ENCODE assay signal across 14 cellular contexts in genomic region chr10:613661-614340, GRCh38.
DNase-seq lines count a peak whose midpoint lies in the region; ATAC-seq and TF ChIP-seq lines count a peak whose summit lies in the region.
"Had no signal": no experiment of that assay in that cellular context is flagged by ENCODE, and none has a peak within 500 bp of the region (broad histone marks: within the 10 kb centered on the region; RNA-seq: fewer than 3 reads in every experiment).

No MANE protein-coding gene starts in this region.

- H3K18ac ChIP-seq in H9 (ENCODE audit: insufficient read length, low read depth, low read length) = peak overlapping the region; percentile 41

- H3K4me3 ChIP-seq in suprapubic skin = no peak overlapping the region
- H3K4me3 ChIP-seq in effector memory CD4-positive, alpha-beta T cell (ENCODE audit: insufficient read depth, low read depth, low read length, poor library complexity, severe bottlenecking) = no peak overlapping the region
- H3K4me3 ChIP-seq: coronary artery, HAP-1 had no signal

- H3K4ac ChIP-seq in H9 (ENCODE audit: low read depth, low read length) = no peak overlapping the region

- H3K27me3 ChIP-seq in H9 (ENCODE audit: insufficient read depth, low read length) (no peaks in the 10 kb centered on the region), suprapubic skin (no peaks in the 10 kb centered on the region)
- H3K27me3 ChIP-seq in effector memory CD4-positive, alpha-beta T cell (replicated peaks; ENCODE audit: control insufficient read depth, insufficient read depth, low read length, poor library complexity, severe bottlenecking) = no peaks in the 10 kb centered on the region

- no peak overlapping the region for H2BK120ac ChIP-seq in H9 (ENCODE audit: low read depth, low read length, poor library complexity, severe bottlenecking)

- no peaks in the 10 kb centered on the region for H3K23me2 ChIP-seq in H9 (ENCODE audit: insufficient read length, low read depth, low read length, poor library complexity, severe bottlenecking)

- no peaks in the 10 kb centered on the region for H3K9me3 Mint-ChIP-seq in H9
- no peaks in the 10 kb centered on the region for H3K9me3 Mint-ChIP-seq in nephron

- DNase-seq in H9 (no peak), suprapubic skin (ENCODE audit: low spot score in 2 of 2) (no peak), NCI-H226 (no peak), NCI-H187 (lab: John Stamatoyannopoulos, UW) (no peak)
- no peak for DNase-seq in stimulated activated naive CD4-positive, alpha-beta T cell treated with Interleukin-2 at 50 U/mL for 16 hours (lab: John Stamatoyannopoulos, UW)
- no peak for DNase-seq in effector memory CD4-positive, alpha-beta T cell
- DNase-seq: activated effector memory CD4-positive, alpha-beta T cell treated with anti-CD3 and anti-CD28 coated beads, Interleukin-2, amount 50 U/mL, for 16 hours; NCI-H1436 treated with DMSO at 0.1 percent for 48 hours; stimulated activated naive B cell treated with anti-CD40 and anti-IgM and Interleukin-4, amounts not matched to agents 10 μg/mL and 1 μg/mL and 100 μg/mL, for 72 hours had no signal

- H3K27me3 Mint-ChIP-seq in H9 (ENCODE audit: low read depth) (no peaks in the 10 kb centered on the region), nephron (ENCODE audit: low read depth) (no peaks in the 10 kb centered on the region)

- no peak overlapping the region for H2BK5ac ChIP-seq in H9 (ENCODE audit: insufficient read length, low read length)

- H4K20me1 ChIP-seq in H9 (ENCODE audit: control insufficient read depth, insufficient read depth, insufficient read length) = peaks cover 2% of the 10 kb centered on the region

- H3K27ac Mint-ChIP-seq in H9 = peak overlapping the region; percentile 32 to 73 (median 68); a peak in 5 of 7 replicates
- H3K27ac Mint-ChIP-seq in nephron = peak overlapping the region; percentile 56 to 72 (median 56)
- H3K27ac Mint-ChIP-seq: stimulated activated naive B cell treated with anti-CD40 and anti-IgM and Interleukin-4, amounts not matched to agents 10 μg/mL and 1 μg/mL and 100 μg/mL, for 72 hours had no signal

- no peaks in the 10 kb centered on the region for H3K79me1 ChIP-seq in H9 (ENCODE audit: insufficient read depth, low read depth, low read length, poor library complexity, severe bottlenecking)

- no peak overlapping the region for H2BK12ac ChIP-seq in H9 (ENCODE audit: insufficient read length, low read depth, low read length)

- H3K9me3 ChIP-seq in H9 (ENCODE audit: control insufficient read depth, low read depth, low read length) = no peaks in the 10 kb centered on the region
- H3K9me3 ChIP-seq in suprapubic skin = no peaks in the 10 kb centered on the region
- no peaks in the 10 kb centered on the region for H3K9me3 ChIP-seq in effector memory CD4-positive, alpha-beta T cell (ENCODE audit: control insufficient read depth, low read length)
- H3K9me3 ChIP-seq: HAP-1 had no signal

- no peak overlapping the region for H2AK5ac ChIP-seq in H9 (ENCODE audit: insufficient read length, low read length)

- no peak for TF ChIP-seq EP300 in suprapubic skin (IDR thresholded peaks at IDR 0.05)

- peaks cover 59 to 62% of the 10 kb centered on the region in 2 experiments for H3K4me1 Mint-ChIP-seq in H9
- peaks cover 93% of the 10 kb centered on the region for H3K4me1 Mint-ChIP-seq in nephron

- H3K36me3 Mint-ChIP-seq in H9 (ENCODE audit: insufficient read depth in 1 of 3, low read depth in 3 of 3) (no peaks in the 10 kb centered on the region; a peak in 1 of 7 replicates), nephron (ENCODE audit: low read depth) (no peaks in the 10 kb centered on the region)
- H3K36me3 Mint-ChIP-seq: stimulated activated naive B cell treated with anti-CD40 and anti-IgM and Interleukin-4, amounts not matched to agents 10 μg/mL and 1 μg/mL and 100 μg/mL, for 72 hours had no signal

- H3K23ac ChIP-seq in H9 (ENCODE audit: insufficient read length, low read depth, low read length) = no peak overlapping the region

- TF ChIP-seq POLR2A in suprapubic skin (IDR thresholded peaks at IDR 0.05) = no peak

- H3K14ac ChIP-seq in H9 (ENCODE audit: insufficient read depth, low read length) = peak overlapping the region; percentile 53; the same call in 1 of the 2 replicates

- H3K27ac ChIP-seq in H9 (ENCODE audit: insufficient read length, low read depth, low read length) (no peak overlapping the region), suprapubic skin (peak overlapping the region; percentile 48)
- H3K27ac ChIP-seq in effector memory CD4-positive, alpha-beta T cell (ENCODE audit: insufficient read depth, low read length, poor library complexity, severe bottlenecking) = no peak overlapping the region
- H3K27ac ChIP-seq: epithelial cell of prostate had no signal

- no peaks in the 10 kb centered on the region for H3K36me3 ChIP-seq in suprapubic skin
- H3K36me3 ChIP-seq in effector memory CD4-positive, alpha-beta T cell (ENCODE audit: control insufficient read depth, insufficient read depth, low read length) = no peaks in the 10 kb centered on the region
- H3K36me3 ChIP-seq: HAP-1 had no signal

- H4K91ac ChIP-seq in H9 (ENCODE audit: insufficient read length, low read depth, low read length) = no peak overlapping the region

- H2AFZ ChIP-seq in H9 (ENCODE audit: low read length) = no peak overlapping the region

- H3K4me1 ChIP-seq in H9 (ENCODE audit: insufficient read depth, low read length) = peaks cover 9% of the 10 kb centered on the region; the same call in 1 of the 2 replicates
- H3K4me1 ChIP-seq in suprapubic skin = peaks cover 48% of the 10 kb centered on the region
- H3K4me1 ChIP-seq in effector memory CD4-positive, alpha-beta T cell (ENCODE audit: control insufficient read depth, insufficient read depth, low read length, poor library complexity, severe bottlenecking) = no peaks in the 10 kb centered on the region

- no peaks in the 10 kb centered on the region for H3K79me2 ChIP-seq in H9 (ENCODE audit: insufficient read depth, low read length)

- peak; percentile 17 for ATAC-seq in esophagus mucosa
- ATAC-seq: stimulated activated naive B cell treated with anti-CD40 and anti-IgM and Interleukin-4, amounts not matched to agents 10 μg/mL and 1 μg/mL and 100 μg/mL, for 72 hours had no signal

- WGBS in H9 (ENCODE audit: extremely low coverage, insufficient read length, low lambda C conversion rate) = no CpG with 5 or more reads among the region's 12 CpGs
- 51% methylated on average over 10 of the region's 12 CpGs for WGBS in suprapubic skin

- H2BK15ac ChIP-seq in H9 (ENCODE audit: low read depth, low read length) = no peak overlapping the region

- H3T11ph ChIP-seq in H9 (ENCODE audit: low read length) = no peak overlapping the region

- no peak overlapping the region for H3K4me2 ChIP-seq in H9 (ENCODE audit: insufficient read depth, insufficient read length, low read length)

- TF ChIP-seq CTCF in H9 (conservative IDR thresholded peaks at IDR 0.05) (no peak), nephron (IDR thresholded peaks at IDR 0.05; ENCODE audit: unreplicated experiment in 3 of 3) (no peak), suprapubic skin (IDR thresholded peaks at IDR 0.05) (no peak)

- no peak overlapping the region for H2BK20ac ChIP-seq in H9 (ENCODE audit: low read depth, low read length, poor library complexity, severe bottlenecking)

- H3K4me3 Mint-ChIP-seq in H9 = no peak overlapping the region; a peak in 1 of 5 replicates
- peak overlapping the region in 1 of 3 experiments; percentile 42 for H3K4me3 Mint-ChIP-seq in nephron
- H3K4me3 Mint-ChIP-seq: stimulated activated naive B cell treated with anti-CD40 and anti-IgM and Interleukin-4, amounts not matched to agents 10 μg/mL and 1 μg/mL and 100 μg/mL, for 72 hours had no signal

- no peak overlapping the region for H3K56ac ChIP-seq in H9 (ENCODE audit: insufficient read length, low read depth, low read length)

- H4K8ac ChIP-seq in H9 (replicated peaks; ENCODE audit: insufficient read length, low read depth, low read length) = no peak overlapping the region

- no peak overlapping the region for H4K5ac ChIP-seq in H9 (ENCODE audit: insufficient read length, low read depth, low read length)

- no peak overlapping the region for H3K9ac ChIP-seq in H9 (ENCODE audit: extremely low read depth, insufficient read length, low read length)
